In the genomic region with DNA sequence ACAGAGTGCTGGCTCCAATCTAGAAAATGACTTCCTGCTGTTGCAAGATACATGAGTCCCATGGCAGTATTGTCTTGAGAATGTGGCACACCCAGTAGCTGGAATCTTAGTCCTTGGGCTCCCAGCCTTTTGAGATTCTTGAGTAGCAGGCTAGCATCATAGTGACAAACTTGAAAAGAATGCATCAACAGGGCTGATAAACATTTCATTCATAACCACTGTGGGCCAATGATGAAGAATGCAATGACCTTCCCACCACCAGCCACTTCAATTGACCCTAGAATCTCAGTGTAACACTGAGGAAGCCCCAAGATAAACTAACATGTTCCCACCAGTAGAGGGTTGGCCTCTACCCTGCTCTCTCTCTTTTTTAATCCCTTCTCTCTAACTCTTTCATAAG, we compare ENCODE assay signal across 11 cellular contexts.
DNase-seq lines count a peak whose midpoint lies in the region; TF ChIP-seq lines count a peak whose summit lies in the region.
"Had no signal": no experiment of that assay in that cellular context is flagged by ENCODE, and none has a peak within 500 bp of the region (broad histone marks: within the 10 kb centered on the region; RNA-seq: fewer than 3 reads in every experiment).

No MANE protein-coding gene starts in this region.

- H3K4me3 ChIP-seq in hepatocyte (no peak overlapping the region), uterus (no peak overlapping the region)
- H3K4me3 ChIP-seq: cardiac muscle cell, HAP-1, heart right ventricle had no signal

- H3K27ac ChIP-seq in angular gyrus (ENCODE audit: low read depth, low read length) (peak overlapping the region; percentile 74), hepatocyte (no peak overlapping the region), temporal lobe (ENCODE audit: low read depth, low read length) (peak overlapping the region; percentile 54), uterus (no peak overlapping the region)
- H3K27ac ChIP-seq: cardiac muscle cell, heart right ventricle had no signal

- intact Hi-C loops in uterus (cut with DNase I; ENCODE audit: low total_unique reads) = no loop called here

- H3K4me1 ChIP-seq in hepatocyte (ENCODE audit: insufficient read depth) (no peaks in the 10 kb centered on the region), uterus (no peaks in the 10 kb centered on the region)
- H3K4me1 ChIP-seq: HAP-1, heart right ventricle had no signal

- H3K36me3 ChIP-seq in hepatocyte (replicated peaks; ENCODE audit: insufficient read depth, low read depth) = no peaks in the 10 kb centered on the region
- no peaks in the 10 kb centered on the region for H3K36me3 ChIP-seq in uterus
- H3K36me3 ChIP-seq: cardiac muscle cell, HAP-1, heart right ventricle had no signal

- H3K9me3 ChIP-seq in hepatocyte (ENCODE audit: low read depth) = no peaks in the 10 kb centered on the region
- no peaks in the 10 kb centered on the region for H3K9me3 ChIP-seq in uterus
- H3K9me3 ChIP-seq: HAP-1, heart right ventricle had no signal

- no peak overlapping the region for H2AFZ ChIP-seq in hepatocyte

- no peaks in the 10 kb centered on the region for H3K79me2 ChIP-seq in hepatocyte

- TF ChIP-seq CTCF in hepatocyte (IDR thresholded peaks at IDR 0.05; ENCODE audit: poor library complexity) (no peak), uterus (IDR thresholded peaks at IDR 0.05) (no peak)

- no peaks in the 10 kb centered on the region for H4K20me1 ChIP-seq in hepatocyte (ENCODE audit: insufficient read depth, poor library complexity, severe bottlenecking)

- H3K27me3 ChIP-seq in hepatocyte = no peaks in the 10 kb centered on the region
- H3K27me3 ChIP-seq in uterus = no peaks in the 10 kb centered on the region
- H3K27me3 ChIP-seq: cardiac muscle cell, heart right ventricle had no signal

- H3K4me2 ChIP-seq in hepatocyte = no peak overlapping the region

- no peak for TF ChIP-seq POLR2A in uterus (IDR thresholded peaks at IDR 0.05)

- no peaks in the 10 kb centered on the region for H3K9me2 ChIP-seq in hepatocyte (replicated peaks; ENCODE audit: insufficient read depth)

- DNase-seq in H4 (ENCODE audit: low spot score) (peak; percentile 83), hepatocyte (ENCODE audit: low spot score) (peak; percentile 7), NCI-H1694 (lab: John Stamatoyannopoulos, UW) (no peak), uterus (no peak)
- DNase-seq in activated CD4-positive, alpha-beta T cell treated with anti-CD3 and anti-CD28 coated beads for 1 hour = no peak
- DNase-seq: heart right ventricle; NK-92 treated with Interleukin-12 subunit alpha and Interleukin-12 subunit beta, amount 100 ng/mL, for 24 hours had no signal

Comparison
In these comparisons a context has a peak if more than half of its experiments do, and no peak if none do; other contexts are left out.
1. DNase-seq: peak in H4 (single experiment) and hepatocyte (single experiment); none in activated CD4-positive, alpha-beta T cell treated with anti-CD3 and anti-CD28 coated beads for 1 hour (single experiment), NCI-H1694 (single experiment) and uterus (0 of 2).
2. H3K27ac ChIP-seq: peak in angular gyrus (single experiment) and temporal lobe (single experiment); none in hepatocyte (single experiment) and uterus (0 of 2).